ENCODE assay signal across 27 cellular contexts in genomic region chr11:44229003-44229570, GRCh38.
DNase-seq lines count a peak whose midpoint lies in the region; ATAC-seq and TF ChIP-seq lines count a peak whose summit lies in the region.
"Had no signal": no experiment of that assay in that cellular context is flagged by ENCODE, and none has a peak within 500 bp of the region (broad histone marks: within the 10 kb centered on the region; RNA-seq: fewer than 3 reads in every experiment).

No MANE protein-coding gene starts in this region.

- DNase-seq in mammary epithelial cell: peak; percentile 75
- no peak for DNase-seq in breast epithelium (ENCODE audit: low spot score in 2 of 2)
- DNase-seq in astrocyte of the hippocampus (ENCODE audit: low read depth, low spot score): peak; percentile 46
- peak; percentile 53 for DNase-seq in myocyte (ENCODE audit: low read depth)
- DNase-seq in caudate nucleus (lab: John Stamatoyannopoulos, UW): no peak
- no peak for DNase-seq in HCEC 1CT
- no peak for DNase-seq in progenitor cell of endocrine pancreas (ENCODE audit: low spot score, unreplicated experiment)
- DNase-seq: activated CD4-positive, alpha-beta T cell treated with anti-CD3 and anti-CD28 coated beads, Interleukin-2, amount 10 ng/mL, durations not matched to agents 7 days and 5 days; activated naive CD4-positive, alpha-beta T cell treated with anti-CD3 and anti-CD28 coated beads, Interleukin-2, amount 10 ng/mL, durations not matched to agents 7 days and 5 days; activated T-cell treated with anti-CD3 and anti-CD28 coated beads, Interleukin-2, amount 50 U/mL, for 48 hours; amygdala; BE2C; dermis blood vessel endothelial cell; DMS53; GDM1; GOT3; heart left ventricle; KG1; MV-4-11; natural killer cell; NCI-H187 treated with DMSO at 0.1 percent for 48 hours; right cardiac atrium; thyroid gland had no signal

- H3K4me3 ChIP-seq in mammary epithelial cell (replicated peaks in 1 of 3; ENCODE audit: insufficient read depth in 1 of 3, low read depth in 2 of 3, low read length in 3 of 3): no peak overlapping the region
- no peak overlapping the region for H3K4me3 ChIP-seq in breast epithelium
- H3K4me3 ChIP-seq: heart left ventricle, thyroid gland had no signal

- WGBS in mammary epithelial cell (ENCODE audit: low coverage, missing lambda C conversion rate): 7% methylated on average over 6 of the region's 7 CpGs

- H4K20me1 ChIP-seq in mammary epithelial cell (ENCODE audit: insufficient read depth, low read length): no peaks in the 10 kb centered on the region

- in situ Hi-C loops in mammary epithelial cell (cut with MboI; ENCODE audit: low sequenced_read_pairs in 2 of 2): no loop called here

- H3K9ac ChIP-seq in mammary epithelial cell (ENCODE audit: insufficient read depth, low read length): no peak overlapping the region

- no peak for TF ChIP-seq POLR2A in breast epithelium (IDR thresholded peaks at IDR 0.05)

- H3K4me1 Mint-ChIP-seq in progenitor cell of endocrine pancreas (ENCODE audit: low read depth): no peaks in the 10 kb centered on the region

- intact Hi-C loops in mammary epithelial cell (cut with micrococcal nuclease) (no loop called here), breast epithelium (cut with DNase I; ENCODE audit: low total_unique reads) (no loop called here)

- no TSS peak for BruUV-seq in mammary epithelial cell (replicated peaks; lab: Mats Ljungman, UMichigan)

- TF ChIP-seq CTCF in mammary epithelial cell (conservative IDR thresholded peaks at IDR 0.05 in 1 of 2, IDR thresholded peaks at IDR 0.05 in 1 of 2; ENCODE audit: extremely low read depth in 1 of 2, insufficient read depth in 1 of 2, low read depth in 1 of 2, low read length in 2 of 2) (no peak), breast epithelium (IDR thresholded peaks at IDR 0.05) (no peak), progenitor cell of endocrine pancreas (IDR thresholded peaks at IDR 0.05; ENCODE audit: unreplicated experiment) (no peak)

- no peaks in the 10 kb centered on the region for H3K9me3 Mint-ChIP-seq in progenitor cell of endocrine pancreas (ENCODE audit: low read depth)
- H3K9me3 Mint-ChIP-seq: activated CD4-positive, alpha-beta T cell treated with anti-CD3 and anti-CD28 coated beads, Interleukin-2, amount 10 ng/mL, durations not matched to agents 7 days and 5 days; activated naive CD4-positive, alpha-beta T cell treated with anti-CD3 and anti-CD28 coated beads, Interleukin-2, amount 10 ng/mL, durations not matched to agents 7 days and 5 days; natural killer cell; stimulated activated naive CD8-positive, alpha-beta T cell treated with anti-CD3 and anti-CD28 coated beads, Interleukin-15, Interleukin-2, amounts not matched to agents 100 ng/mL and 50 ng/mL, for 24 hours; T-helper 2 cell treated with Interferon-gamma antibody and Interleukin-4, amounts not matched to agents 5 μg/mL and 100 μg/mL, for 36 hours had no signal

- no peak overlapping the region for H2AFZ ChIP-seq in mammary epithelial cell (ENCODE audit: low read depth, low read length)

- peak overlapping the region; percentile 65 for H3K4me2 ChIP-seq in mammary epithelial cell (ENCODE audit: insufficient read depth, low read depth, low read length)

- peak overlapping the region; percentile 57 for H3K27ac ChIP-seq in mammary epithelial cell (ENCODE audit: insufficient read depth, low read depth, low read length)
- no peak overlapping the region for H3K27ac ChIP-seq in breast epithelium
- H3K27ac ChIP-seq in caudate nucleus (ENCODE audit: low read depth, low read length): no peak overlapping the region
- H3K27ac ChIP-seq: heart left ventricle, thyroid gland had no signal

- no peak for ATAC-seq in GM19035 (IDR thresholded peaks at IDR 0.05; ENCODE audit: unreplicated experiment)
- ATAC-seq: heart left ventricle, natural killer cell, right cardiac atrium, Right ventricle myocardium inferior had no signal

- no peak overlapping the region for H3K4me3 Mint-ChIP-seq in progenitor cell of endocrine pancreas (ENCODE audit: low read depth)
- H3K4me3 Mint-ChIP-seq: activated CD4-positive, alpha-beta T cell treated with anti-CD3 and anti-CD28 coated beads, Interleukin-2, amount 10 ng/mL, durations not matched to agents 7 days and 5 days; activated naive CD4-positive, alpha-beta T cell treated with anti-CD3 and anti-CD28 coated beads, Interleukin-2, amount 10 ng/mL, durations not matched to agents 7 days and 5 days; natural killer cell; stimulated activated naive CD8-positive, alpha-beta T cell treated with anti-CD3 and anti-CD28 coated beads, Interleukin-15, Interleukin-2, amounts not matched to agents 100 ng/mL and 50 ng/mL, for 24 hours; T-helper 2 cell treated with Interferon-gamma antibody and Interleukin-4, amounts not matched to agents 5 μg/mL and 100 μg/mL, for 36 hours had no signal

- CTCF ChIA-PET in mammary epithelial cell (lab: Charles Lee; ENCODE audit: low non-redundant PET): no interaction called here

- no peaks in the 10 kb centered on the region for H3K9me3 ChIP-seq in mammary epithelial cell (replicated peaks; ENCODE audit: insufficient read depth, low read length)
- H3K9me3 ChIP-seq in breast epithelium: no peaks in the 10 kb centered on the region
- H3K9me3 ChIP-seq: BE2C, heart left ventricle, thyroid gland had no signal

- no peaks in the 10 kb centered on the region for H3K79me2 ChIP-seq in mammary epithelial cell (ENCODE audit: insufficient read depth, low read length)

- no peak overlapping the region for H3K27ac Mint-ChIP-seq in progenitor cell of endocrine pancreas
- H3K27ac Mint-ChIP-seq: activated CD4-positive, alpha-beta T cell treated with anti-CD3 and anti-CD28 coated beads, Interleukin-2, amount 10 ng/mL, durations not matched to agents 7 days and 5 days; activated naive CD4-positive, alpha-beta T cell treated with anti-CD3 and anti-CD28 coated beads, Interleukin-2, amount 10 ng/mL, durations not matched to agents 7 days and 5 days; natural killer cell; stimulated activated naive CD8-positive, alpha-beta T cell treated with anti-CD3 and anti-CD28 coated beads, Interleukin-15, Interleukin-2, amounts not matched to agents 100 ng/mL and 50 ng/mL, for 24 hours; T-helper 2 cell treated with Interferon-gamma antibody and Interleukin-4, amounts not matched to agents 5 μg/mL and 100 μg/mL, for 36 hours had no signal

- H3K4me1 ChIP-seq in mammary epithelial cell (ENCODE audit: insufficient read depth, low read length) (peaks cover 20% of the 10 kb centered on the region), breast epithelium (no peaks in the 10 kb centered on the region)
- H3K4me1 ChIP-seq: BE2C had no signal

- H3K27me3 Mint-ChIP-seq in progenitor cell of endocrine pancreas: no peaks in the 10 kb centered on the region
- H3K27me3 Mint-ChIP-seq: activated CD4-positive, alpha-beta T cell treated with anti-CD3 and anti-CD28 coated beads, Interleukin-2, amount 10 ng/mL, durations not matched to agents 7 days and 5 days; activated naive CD4-positive, alpha-beta T cell treated with anti-CD3 and anti-CD28 coated beads, Interleukin-2, amount 10 ng/mL, durations not matched to agents 7 days and 5 days; stimulated activated naive CD8-positive, alpha-beta T cell treated with anti-CD3 and anti-CD28 coated beads, Interleukin-15, Interleukin-2, amounts not matched to agents 100 ng/mL and 50 ng/mL, for 24 hours had no signal

- H3K36me3 Mint-ChIP-seq in progenitor cell of endocrine pancreas (ENCODE audit: insufficient read depth): peaks cover 3% of the 10 kb centered on the region
- H3K36me3 Mint-ChIP-seq: activated naive CD4-positive, alpha-beta T cell treated with anti-CD3 and anti-CD28 coated beads, Interleukin-2, amount 10 ng/mL, durations not matched to agents 7 days and 5 days; natural killer cell had no signal

- H3K36me3 ChIP-seq in mammary epithelial cell (ENCODE audit: insufficient read depth, low read length) (no peaks in the 10 kb centered on the region), breast epithelium (no peaks in the 10 kb centered on the region)
- H3K36me3 ChIP-seq: BE2C, thyroid gland had no signal

- no peaks in the 10 kb centered on the region for H3K27me3 ChIP-seq in mammary epithelial cell (ENCODE audit: insufficient read depth, low read length)
- H3K27me3 ChIP-seq in breast epithelium: no peaks in the 10 kb centered on the region
- H3K27me3 ChIP-seq: BE2C, heart left ventricle, thyroid gland had no signal

- dilution Hi-C loops in mammary epithelial cell (cut with HindIII; ENCODE audit: low sequenced_read_pairs): no loop called here

Comparison
In these comparisons a context has a peak if more than half of its experiments do, and no peak if none do; other contexts are left out.
1. DNase-seq: peak in mammary epithelial cell (single experiment), astrocyte of the hippocampus (single experiment) and myocyte (single experiment); none in breast epithelium (0 of 2), caudate nucleus (0 of 61), HCEC 1CT (single experiment) and progenitor cell of endocrine pancreas (single experiment).